Comparison of ENCODE assay signal across 25 cellular contexts in genomic region chr16:49586466-49586865, GRCh38.
DNase-seq lines count a peak whose midpoint lies in the region; ATAC-seq, FAIRE-seq and TF ChIP-seq lines count a peak whose summit lies in the region.
"Had no signal": no experiment of that assay in that cellular context is flagged by ENCODE, and none has a peak within 500 bp of the region (broad histone marks: within the 10 kb centered on the region; RNA-seq: fewer than 3 reads in every experiment).

No MANE protein-coding gene starts in this region.

- peak overlapping the region; percentile 21; the same call in 1 of the 2 replicates for H3K9ac ChIP-seq in iPS-20b (ENCODE audit: low read depth, low read length)
- H3K9ac ChIP-seq: parathyroid adenoma had no signal

- no peak overlapping the region for H2AFZ ChIP-seq in osteoblast (ENCODE audit: low read length)
- H2AFZ ChIP-seq: parathyroid adenoma had no signal

- H3K4me3 ChIP-seq in iPS-20b (ENCODE audit: low read length) (no peak overlapping the region), osteoblast (ENCODE audit: insufficient read depth, low read length) (no peak overlapping the region)
- H3K4me3 ChIP-seq: sigmoid colon had no signal

- H3K9me3 ChIP-seq in iPS-20b (ENCODE audit: insufficient read depth, low read depth, low read length) (no peaks in the 10 kb centered on the region), osteoblast (ENCODE audit: low read depth, low read length) (no peaks in the 10 kb centered on the region)
- H3K9me3 ChIP-seq: sigmoid colon had no signal

- H3K27ac ChIP-seq in iPS-20b (ENCODE audit: low read length) = no peak overlapping the region
- no peak overlapping the region for H3K27ac ChIP-seq in osteoblast (ENCODE audit: low read depth, low read length)
- H3K27ac ChIP-seq: parathyroid adenoma, WERI-Rb-1 had no signal

- TF ChIP-seq CTCF in osteoblast (IDR thresholded peaks at IDR 0.05; ENCODE audit: extremely low read depth, low read depth, low read length) (no peak), D721Med (IDR thresholded peaks at IDR 0.05; ENCODE audit: insufficient read depth, missing control alignments) (no peak)

- peaks cover 36% of the 10 kb centered on the region for H3K4me1 ChIP-seq in iPS-20b (ENCODE audit: insufficient read depth, low read length)
- H3K4me1 ChIP-seq in osteoblast (ENCODE audit: insufficient read depth, low read length) = no peaks in the 10 kb centered on the region
- H3K4me1 ChIP-seq: parathyroid adenoma had no signal

- no peaks in the 10 kb centered on the region for H3K79me2 ChIP-seq in osteoblast (ENCODE audit: insufficient read depth, low read length)
- H3K79me2 ChIP-seq: parathyroid adenoma had no signal

- peaks cover 4% of the 10 kb centered on the region for H4K20me1 ChIP-seq in osteoblast (ENCODE audit: insufficient read depth, low read length)

- DNase-seq in 8988T = peak; percentile 39
- DNase-seq in NCI-H2171 treated with DMSO at 0.1 percent for 48 hours (lab: John Stamatoyannopoulos, UW) = peak; percentile 61
- DNase-seq in osteoblast (ENCODE audit: insufficient read length, low spot score, missing footprints) = peak; percentile 21
- DNase-seq in D721Med (ENCODE audit: insufficient read length, low spot score) = no peak
- DNase-seq in NCI-H2081 treated with DMSO at 0.1 percent for 48 hours (lab: John Stamatoyannopoulos, UW) = no peak
- no peak for DNase-seq in NCI-H2107 treated with DMSO at 0.1 percent for 48 hours (lab: John Stamatoyannopoulos, UW; ENCODE audit: unreplicated experiment)
- DNase-seq: activated CD4-positive, alpha-beta T cell treated with anti-CD3 and anti-CD28 coated beads, Interleukin-2, amount 10 ng/mL, durations not matched to agents 7 days and 5 days; activated naive CD4-positive, alpha-beta T cell treated with anti-CD3 and anti-CD28 coated beads, Interleukin-2, amount 50 U/mL, for 16 hours; AML-193; CD8-positive, alpha-beta T cell; glutamatergic neuron; GOT3; mesendoderm; naive thymus-derived CD4-positive, alpha-beta T cell; NCI-H526; RPMI8226; T-helper 9 cell; WERI-Rb-1 had no signal

- FAIRE-seq in D721Med (lab: Jason Lieb, UNC) = no peak
- FAIRE-seq: A204.1, G401.6, GM18507 had no signal

- H3K36me3 ChIP-seq in iPS-20b (ENCODE audit: insufficient read depth, low read depth, low read length) (no peaks in the 10 kb centered on the region), osteoblast (ENCODE audit: insufficient read depth, low read length) (no peaks in the 10 kb centered on the region)
- H3K36me3 ChIP-seq: sigmoid colon, WERI-Rb-1 had no signal

- no peaks in the 10 kb centered on the region for H3K27me3 ChIP-seq in iPS-20b (ENCODE audit: insufficient read depth, low read length)
- no peaks in the 10 kb centered on the region for H3K27me3 ChIP-seq in osteoblast (ENCODE audit: insufficient read depth, low read length)
- H3K27me3 ChIP-seq: sigmoid colon had no signal

- H3K4me2 ChIP-seq in osteoblast (ENCODE audit: insufficient read depth, low read length) = no peak overlapping the region

- ATAC-seq in GM19324 (IDR thresholded peaks at IDR 0.05; ENCODE audit: low FRiP score, unreplicated experiment) = no peak
- ATAC-seq: CD8-positive, alpha-beta T cell; naive thymus-derived CD4-positive, alpha-beta T cell had no signal

Comparison
In these comparisons a context has a peak if more than half of its experiments do, and no peak if none do; other contexts are left out.
1. DNase-seq: peak in 8988T (single experiment), NCI-H2171 treated with DMSO at 0.1 percent for 48 hours (single experiment) and osteoblast (single experiment); none in D721Med (single experiment), NCI-H2081 treated with DMSO at 0.1 percent for 48 hours (single experiment) and NCI-H2107 treated with DMSO at 0.1 percent for 48 hours (single experiment).